In the genomic region with DNA sequence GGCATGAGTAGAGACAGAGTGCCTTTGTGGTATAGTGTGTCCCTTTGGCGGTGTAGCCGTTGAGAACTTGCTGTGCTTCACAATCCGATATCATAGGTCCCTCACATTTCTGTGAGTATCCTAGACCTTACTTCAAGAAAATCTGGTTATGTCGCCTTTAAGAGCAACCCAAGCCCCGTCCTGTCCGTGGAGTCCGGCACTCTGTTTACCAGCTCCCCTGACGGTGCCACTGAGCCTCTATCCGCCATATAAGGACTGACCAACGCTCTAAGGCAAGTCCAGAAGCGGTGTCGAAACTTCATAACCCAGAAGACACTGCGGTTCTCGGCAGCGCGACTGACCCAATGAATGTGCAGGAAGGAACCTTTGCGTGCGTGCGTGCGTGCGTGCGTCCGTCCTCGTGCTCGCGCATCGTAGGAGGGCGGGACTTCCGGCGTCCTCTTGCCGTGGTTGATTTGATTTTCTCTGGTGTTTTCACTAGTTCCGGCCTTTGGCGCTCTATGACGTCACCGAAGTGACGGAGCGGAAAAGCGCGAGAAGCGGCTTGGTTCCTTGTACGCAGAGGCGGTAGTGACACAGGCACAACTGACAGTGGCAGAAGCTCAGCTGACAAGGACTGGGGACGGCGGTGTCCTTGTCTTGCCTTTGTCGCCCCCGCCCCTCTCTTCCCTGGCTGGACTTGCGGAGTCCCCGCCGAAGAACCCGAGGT, we compare ENCODE assay signal across 8 cellular contexts. TPM values are rescaled to one million over a fixed set of nuclear protein-coding genes. Genes with fewer than 3 reads are reported as not detected.
A peak's percentile ranks its signal among the peaks of the same experiment; 100 is the strongest.
DNase-seq lines count a peak whose midpoint lies in the region; ATAC-seq and TF ChIP-seq lines count a peak whose summit lies in the region.

A gene (plus strand): TSS at position 555 of the 709 bp plus-strand sequence. CDS start 1,283 bp downstream, outside the sequence.
A gene (plus strand): TSS at position 555 of the 709 bp plus-strand sequence. CDS start 5,005 bp downstream, outside the sequence.

- POLR2A ChIA-PET in CD4-positive, alpha-beta T cell (lab: Charles Lee), result interaction anchor here (0.5 to 2.2 kb wide), 6 partner anchors 13 to 1000 kb away, joined by 3 to 20 read pairs (median 3); a partner anchor contains a TSS
- POLR2A ChIA-PET in activated CD4-positive, alpha-beta memory T cell treated with anti-CD3 and anti-CD28 coated beads, Interleukin-2, amount 10 ng/mL, durations not matched to agents 7 days and 5 days (lab: Charles Lee), result interaction anchor here (0.6 to 1.8 kb wide), 6 partner anchors 12 to 452 kb away, joined by 3 to 9 read pairs (median 3); a partner anchor contains a TSS

- ATAC-seq in CD4-positive, alpha-beta T cell (ENCODE audit: poor library complexity), result peak; percentile 90
- ATAC-seq in GM19452 (IDR thresholded peaks at IDR 0.05; ENCODE audit: unreplicated experiment) (peak; percentile 95), HG03575 (IDR thresholded peaks at IDR 0.05; ENCODE audit: extremely low read depth, insufficient number of reproducible peaks, low FRiP score, unreplicated experiment) (peak; percentile 86)

- peaks cover 20% of the 10 kb centered on the region for H3K9me3 ChIP-seq in CD4-positive, alpha-beta T cell (ENCODE audit: control insufficient read depth, low read length)
- H3K9me3 ChIP-seq in liver (ENCODE audit: control insufficient read depth in 4 of 4, low read length in 3 of 4), result peaks cover 15 to 23% (median 20%) of the 10 kb centered on the region in 4 donors

- H3K27me3 Mint-ChIP-seq in CD4-positive, alpha-beta T cell, result peaks cover 3% of the 10 kb centered on the region
- H3K27me3 Mint-ChIP-seq in activated CD4-positive, alpha-beta memory T cell treated with anti-CD3 and anti-CD28 coated beads, Interleukin-2, amount 10 ng/mL, durations not matched to agents 7 days and 5 days, result no peaks in the 10 kb centered on the region

- H3K4me1 Mint-ChIP-seq in CD4-positive, alpha-beta T cell (ENCODE audit: low read depth), result peaks cover 19% of the 10 kb centered on the region
- H3K4me1 Mint-ChIP-seq in activated CD4-positive, alpha-beta memory T cell treated with anti-CD3 and anti-CD28 coated beads, Interleukin-2, amount 10 ng/mL, durations not matched to agents 7 days and 5 days, result peaks cover 17% of the 10 kb centered on the region

- intact Hi-C loops in CD4-positive, alpha-beta T cell (cut with DNase I, micrococcal nuclease), result loop anchor here (1.0 to 5.0 kb wide), 7 partner anchors 26 to 123 kb away; a partner anchor contains a TSS
- intact Hi-C loops in dorsolateral prefrontal cortex (cut with DNase I), result loop anchor here in 1 of 2 donors (2.0 kb wide), 1 partner anchor 42 kb away; a partner anchor contains a TSS

- H3K27ac ChIP-seq in CD4-positive, alpha-beta T cell (ENCODE audit: low read depth, low read length), result peak within 1 kb of the TSS; percentile 86
- H3K27ac ChIP-seq in dorsolateral prefrontal cortex (peak within 1 kb of the TSS; percentile 52 to 95 (median 87)), liver (ENCODE audit: low read depth in 1 of 2, low read length in 2 of 2) (peak within 1 kb of the TSS; percentile 86 to 93)

- TF ChIP-seq CTCF in CD4-positive, alpha-beta T cell (IDR thresholded peaks at IDR 0.05), result no peak
- TF ChIP-seq CTCF in dorsolateral prefrontal cortex (IDR thresholded peaks at IDR 0.05 in 54 of 56, conservative IDR thresholded peaks at IDR 0.05 in 2 of 56; ENCODE audit: low read depth in 1 of 56, partially characterized antibody in 56 of 56), result peak in 18 of 56 donors; percentile 5 to 45 (median 22)
- no peak for TF ChIP-seq CTCF in liver (IDR thresholded peaks at IDR 0.05; ENCODE audit: low read depth, low read length, missing input control)

- peak within 1 kb of the TSS; percentile 94 for H3K4me3 Mint-ChIP-seq in CD4-positive, alpha-beta T cell
- H3K4me3 Mint-ChIP-seq in activated CD4-positive, alpha-beta memory T cell treated with anti-CD3 and anti-CD28 coated beads, Interleukin-2, amount 10 ng/mL, durations not matched to agents 7 days and 5 days, result peak within 1 kb of the TSS; percentile 82

- peaks cover 13% of the 10 kb centered on the region for H3K9me3 Mint-ChIP-seq in CD4-positive, alpha-beta T cell
- H3K9me3 Mint-ChIP-seq in activated CD4-positive, alpha-beta memory T cell treated with anti-CD3 and anti-CD28 coated beads, Interleukin-2, amount 10 ng/mL, durations not matched to agents 7 days and 5 days, result peaks cover 39% of the 10 kb centered on the region

- H3K27ac Mint-ChIP-seq in CD4-positive, alpha-beta T cell, result peak within 1 kb of the TSS; percentile 94
- peak within 1 kb of the TSS; percentile 90 for H3K27ac Mint-ChIP-seq in activated CD4-positive, alpha-beta memory T cell treated with anti-CD3 and anti-CD28 coated beads, Interleukin-2, amount 10 ng/mL, durations not matched to agents 7 days and 5 days

- H3K9ac ChIP-seq in liver (ENCODE audit: low read depth in 1 of 2, low read length in 2 of 2), result peak within 1 kb of the TSS in 1 of 2 donors; percentile 64

- H3K36me3 Mint-ChIP-seq in CD4-positive, alpha-beta T cell (ENCODE audit: low read depth), result peaks cover 64% of the 10 kb centered on the region
- H3K36me3 Mint-ChIP-seq in activated CD4-positive, alpha-beta memory T cell treated with anti-CD3 and anti-CD28 coated beads, Interleukin-2, amount 10 ng/mL, durations not matched to agents 7 days and 5 days (ENCODE audit: low read depth), result peaks cover 42% of the 10 kb centered on the region

- CTCF ChIA-PET in CD4-positive, alpha-beta T cell (lab: Charles Lee), result no interaction called here
- CTCF ChIA-PET in activated CD4-positive, alpha-beta memory T cell treated with anti-CD3 and anti-CD28 coated beads, Interleukin-2, amount 10 ng/mL, durations not matched to agents 7 days and 5 days (lab: Charles Lee), result interaction anchor here (1.5 kb wide), 1 partner anchor 12 kb away, joined by 3 read pairs; a partner anchor contains a TSS

- H3K4me3 ChIP-seq in dorsolateral prefrontal cortex (peak within 1 kb of the TSS; percentile 63 to 95 (median 88)), liver (ENCODE audit: low read depth in 1 of 3, low read length in 3 of 3) (peak within 1 kb of the TSS; percentile 88 to 96 (median 89))

- H3K36me3 ChIP-seq in liver (ENCODE audit: control insufficient read depth in 4 of 4, insufficient read depth in 3 of 4, low read depth in 1 of 4, low read length in 3 of 4), result peaks cover 2 to 7% (median 3%) of the 10 kb centered on the region in 4 donors

- peaks cover 0 to 11% (median 8%) of the 10 kb centered on the region in 4 donors for H3K4me1 ChIP-seq in liver (ENCODE audit: control insufficient read depth in 4 of 4, insufficient read depth in 4 of 4, low read length in 3 of 4)

- no peaks in the 10 kb centered on the region for H3K27me3 ChIP-seq in CD4-positive, alpha-beta T cell (ENCODE audit: control insufficient read depth, insufficient read depth, low read length)
- H3K27me3 ChIP-seq in dorsolateral prefrontal cortex (no peaks in the 10 kb centered on the region), liver (ENCODE audit: control insufficient read depth in 4 of 4, insufficient read depth in 4 of 4, low read length in 3 of 4) (no peaks in the 10 kb centered on the region)

- DNase-seq in CD4-positive, alpha-beta T cell, result peak; percentile 96 to 99 (median 98)
- DNase-seq in NCI-H82 treated with DMSO at 0.1 percent for 48 hours (lab: John Stamatoyannopoulos, UW; ENCODE audit: unreplicated experiment), result peak; percentile 91
- peak; percentile 99 for DNase-seq in activated CD4-positive, alpha-beta memory T cell treated with anti-CD3 and anti-CD28 coated beads, Interleukin-2, amount 10 ng/mL, durations not matched to agents 7 days and 5 days
- peak; percentile 96 to 100 (median 99) for DNase-seq in dorsolateral prefrontal cortex
- peak; percentile 98 for DNase-seq in stimulated activated CD4-positive, alpha-beta T cell treated with anti-CD3 and anti-CD28 coated beads, Interleukin-4, amount 100 ng/mL, for 1 hour

- TF ChIP-seq RAD21 in liver (IDR thresholded peaks at IDR 0.05), result peak; percentile 9 to 28

- 1% methylated on average over 50 of the region's 50 CpGs for WGBS in liver

TF ChIP-seq in liver, 16 proteins besides CTCF, POLR2A, EP300 and RAD21 (continues in another document):
- TF ChIP-seq, protein P1, sequence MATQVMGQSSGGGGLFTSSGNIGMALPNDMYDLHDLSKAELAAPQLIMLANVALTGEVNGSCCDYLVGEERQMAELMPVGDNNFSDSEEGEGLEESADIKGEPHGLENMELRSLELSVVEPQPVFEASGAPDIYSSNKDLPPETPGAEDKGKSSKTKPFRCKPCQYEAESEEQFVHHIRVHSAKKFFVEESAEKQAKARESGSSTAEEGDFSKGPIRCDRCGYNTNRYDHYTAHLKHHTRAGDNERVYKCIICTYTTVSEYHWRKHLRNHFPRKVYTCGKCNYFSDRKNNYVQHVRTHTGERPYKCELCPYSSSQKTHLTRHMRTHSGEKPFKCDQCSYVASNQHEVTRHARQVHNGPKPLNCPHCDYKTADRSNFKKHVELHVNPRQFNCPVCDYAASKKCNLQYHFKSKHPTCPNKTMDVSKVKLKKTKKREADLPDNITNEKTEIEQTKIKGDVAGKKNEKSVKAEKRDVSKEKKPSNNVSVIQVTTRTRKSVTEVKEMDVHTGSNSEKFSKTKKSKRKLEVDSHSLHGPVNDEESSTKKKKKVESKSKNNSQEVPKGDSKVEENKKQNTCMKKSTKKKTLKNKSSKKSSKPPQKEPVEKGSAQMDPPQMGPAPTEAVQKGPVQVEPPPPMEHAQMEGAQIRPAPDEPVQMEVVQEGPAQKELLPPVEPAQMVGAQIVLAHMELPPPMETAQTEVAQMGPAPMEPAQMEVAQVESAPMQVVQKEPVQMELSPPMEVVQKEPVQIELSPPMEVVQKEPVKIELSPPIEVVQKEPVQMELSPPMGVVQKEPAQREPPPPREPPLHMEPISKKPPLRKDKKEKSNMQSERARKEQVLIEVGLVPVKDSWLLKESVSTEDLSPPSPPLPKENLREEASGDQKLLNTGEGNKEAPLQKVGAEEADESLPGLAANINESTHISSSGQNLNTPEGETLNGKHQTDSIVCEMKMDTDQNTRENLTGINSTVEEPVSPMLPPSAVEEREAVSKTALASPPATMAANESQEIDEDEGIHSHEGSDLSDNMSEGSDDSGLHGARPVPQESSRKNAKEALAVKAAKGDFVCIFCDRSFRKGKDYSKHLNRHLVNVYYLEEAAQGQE (IDR thresholded peaks at IDR 0.05), result no peak
- peak; percentile 95 to 99 for TF ChIP-seq GABPA (IDR thresholded peaks at IDR 0.05 in 1 of 2, conservative IDR thresholded peaks at IDR 0.05 in 1 of 2)

RNA-seq across cellular contexts. Expression of the first gene that starts in this region (rescaled TPM):
- total RNA-seq in CD4-positive, alpha-beta T cell, result 10 to 100 TPM; 11.5 to 12.7 TPM
- 10 to 100 TPM; 10.5 to 10.9 TPM for total RNA-seq in activated CD4-positive, alpha-beta memory T cell treated with anti-CD3 and anti-CD28 coated beads, Interleukin-2, amount 10 ng/mL, durations not matched to agents 7 days and 5 days
- 10 to 100 TPM in 67 of 120 experiments, 1 to 10 TPM in 53; 4.5 to 17.8 (median 10.3) TPM for total RNA-seq in dorsolateral prefrontal cortex
- total RNA-seq in liver, result 1 to 10 TPM; 2.8 to 6.1 TPM
- 1 to 10 TPM; 3.1 to 4.2 TPM for polyA plus RNA-seq in liver

RNA-seq across cellular contexts. Expression of the second gene that starts in this region (rescaled TPM):
- total RNA-seq in CD4-positive, alpha-beta T cell, result 1 to 10 TPM; 1.4 to 2.1 TPM
- 1 to 10 TPM; 3.8 to 4.8 TPM for total RNA-seq in activated CD4-positive, alpha-beta memory T cell treated with anti-CD3 and anti-CD28 coated beads, Interleukin-2, amount 10 ng/mL, durations not matched to agents 7 days and 5 days
- total RNA-seq in dorsolateral prefrontal cortex (10 to 100 TPM in 60 of 120 experiments, 1 to 10 TPM in 60; 3.8 to 19.8 (median 10.0) TPM), liver (1 to 10 TPM; 1.7 to 1.8 TPM)
- under 1 TPM; 0.22 to 0.33 TPM for polyA plus RNA-seq in liver

Comparison
In these comparisons a context has a peak if more than half of its experiments do, and no peak if none do; other contexts are left out.
1. Peak in every context shown above with its lines: DNase-seq, ATAC-seq, H3K4me3 ChIP-seq and H3K27ac ChIP-seq.